Comparison of ENCODE assay signal across 28 cellular contexts in the genomic region with DNA sequence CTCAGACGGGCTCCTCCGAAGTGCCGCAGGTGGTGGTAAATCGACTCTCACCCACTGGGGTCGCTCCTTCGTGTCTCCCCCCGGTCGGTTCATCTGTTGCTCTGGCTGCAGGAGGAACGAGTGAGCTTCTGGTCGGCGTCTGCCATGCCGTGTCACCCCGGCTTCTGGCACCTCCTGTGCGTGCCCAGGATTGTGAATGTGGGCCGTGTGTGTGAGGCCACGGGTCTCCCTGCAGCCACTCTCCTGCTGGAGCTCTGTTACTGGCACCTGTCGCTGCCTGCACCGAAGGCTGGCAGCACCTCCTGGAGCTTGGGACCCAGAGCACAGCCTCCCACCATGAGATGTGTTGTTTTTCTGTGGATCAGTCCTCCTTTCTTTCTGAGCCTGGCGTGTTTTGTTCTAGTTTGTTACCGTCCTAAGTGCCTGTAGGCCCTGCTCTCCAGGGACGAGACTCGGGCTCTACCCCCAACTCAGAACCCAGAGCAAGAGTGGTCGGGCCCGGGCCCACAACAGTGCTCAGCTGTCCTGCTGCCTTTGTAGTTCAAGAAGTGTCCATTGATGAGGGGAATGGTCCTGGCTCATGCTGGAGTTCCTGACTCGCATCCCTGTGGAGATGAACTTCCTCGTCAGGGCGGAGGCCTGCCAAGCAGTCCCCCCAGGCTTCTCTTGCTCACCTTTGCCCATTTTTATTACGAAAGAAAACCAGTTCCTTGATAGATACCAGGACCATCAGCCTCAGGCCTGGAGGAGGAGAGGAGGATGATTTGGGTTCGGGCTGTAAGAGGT.
DNase-seq lines count a peak whose midpoint lies in the region; ATAC-seq and TF ChIP-seq lines count a peak whose summit lies in the region.
"Had no signal": no experiment of that assay in that cellular context is flagged by ENCODE, and none has a peak within 500 bp of the region (broad histone marks: within the 10 kb centered on the region; RNA-seq: fewer than 3 reads in every experiment).

No MANE protein-coding gene starts in this region.

- no peak for TF ChIP-seq CTCF in CD4-positive, alpha-beta T cell (IDR thresholded peaks at IDR 0.05)
- TF ChIP-seq CTCF in spleen (IDR thresholded peaks at IDR 0.05 in 8 of 11, conservative IDR thresholded peaks at IDR 0.05 in 3 of 11) (no peak), GM23338 (conservative IDR thresholded peaks at IDR 0.05; ENCODE audit: low read depth in 2 of 2) (no peak)

- no peak overlapping the region for H3K4me2 ChIP-seq in GM23338
- H3K4me2 ChIP-seq: BLaER1 treated with 17β-estradiol and CSF1 and Interleukin-3, amounts not matched to agents 10 nM and 100 nM had no signal

- H3K36me3 Mint-ChIP-seq in activated T-cell treated with anti-CD3 and anti-CD28 coated beads, Interleukin-2, amount 50 U/mL, for 72 hours (ENCODE audit: insufficient read depth in 2 of 2) = peaks cover 12 to 37% of the 10 kb centered on the region in 2 donors
- peaks cover 96% of the 10 kb centered on the region for H3K36me3 Mint-ChIP-seq in CD4-positive, alpha-beta T cell (ENCODE audit: low read depth)
- peaks cover 91% of the 10 kb centered on the region for H3K36me3 Mint-ChIP-seq in dendritic cell treated with granulocyte-macrophage colony-stimulating factor and Interleukin-4, amounts not matched to agents 40 ng/mL and 50 ng/mL, for 4 days (ENCODE audit: low read depth)
- H3K36me3 Mint-ChIP-seq in GM23338 (ENCODE audit: low read depth) = peaks cover 44% of the 10 kb centered on the region

- peaks cover 28% of the 10 kb centered on the region for H3K4me1 Mint-ChIP-seq in activated T-cell treated with anti-CD3 and anti-CD28 coated beads, Interleukin-2, amount 50 U/mL, for 72 hours (ENCODE audit: low read depth)
- H3K4me1 Mint-ChIP-seq in CD4-positive, alpha-beta T cell (ENCODE audit: low read depth) = peaks cover 66% of the 10 kb centered on the region
- peaks cover 37% of the 10 kb centered on the region for H3K4me1 Mint-ChIP-seq in dendritic cell treated with granulocyte-macrophage colony-stimulating factor and Interleukin-4, amounts not matched to agents 40 ng/mL and 50 ng/mL, for 4 days (ENCODE audit: low read depth)
- no peaks in the 10 kb centered on the region for H3K4me1 Mint-ChIP-seq in GM23338
- H3K4me1 Mint-ChIP-seq: H9 had no signal

- no peaks in the 10 kb centered on the region for H3K27me3 ChIP-seq in CD4-positive, alpha-beta T cell (ENCODE audit: control insufficient read depth, insufficient read depth, low read length)
- H3K27me3 ChIP-seq in spleen (replicated peaks in 1 of 7) (no peaks in the 10 kb centered on the region), GM23338 (ENCODE audit: insufficient read depth) (no peaks in the 10 kb centered on the region)
- H3K27me3 ChIP-seq: BLaER1 treated with 17β-estradiol and CSF1 and Interleukin-3, amounts not matched to agents 10 nM and 100 nM; Peyer's patch; SJCRH30 had no signal

- H3K36me3 ChIP-seq in spleen (peaks cover 7 to 100% (median 82%) of the 10 kb centered on the region in 6 donors), GM23338 (ENCODE audit: insufficient read depth) (peaks cover 10% of the 10 kb centered on the region)

- intact Hi-C loops in CD4-positive, alpha-beta T cell (cut with DNase I, micrococcal nuclease) = loop anchor here in 1 of 2 experiments (5.0 kb wide), 1 partner anchor 157 kb away; no protein-coding TSS in a partner anchor
- intact Hi-C loops in dendritic cell treated with granulocyte-macrophage colony-stimulating factor and Interleukin-4, amounts not matched to agents 40 ng/mL and 50 ng/mL, for 4 days (cut with micrococcal nuclease) = no loop called here
- intact Hi-C loops in spleen (cut with DNase I; ENCODE audit: low total_unique reads) = no loop called here

- H2AFZ ChIP-seq in GM23338 = no peak overlapping the region

- CTCF ChIA-PET in CD4-positive, alpha-beta T cell (lab: Charles Lee) = interaction anchor here (2.6 kb wide), 1 partner anchor 10 kb away, joined by 12 read pairs; no protein-coding TSS in a partner anchor

- no peak overlapping the region for H3K4me3 Mint-ChIP-seq in activated T-cell treated with anti-CD3 and anti-CD28 coated beads, Interleukin-2, amount 50 U/mL, for 72 hours
- H3K4me3 Mint-ChIP-seq in CD4-positive, alpha-beta T cell = no peak overlapping the region
- no peak overlapping the region for H3K4me3 Mint-ChIP-seq in dendritic cell treated with granulocyte-macrophage colony-stimulating factor and Interleukin-4, amounts not matched to agents 40 ng/mL and 50 ng/mL, for 4 days
- no peak overlapping the region for H3K4me3 Mint-ChIP-seq in GM23338
- H3K4me3 Mint-ChIP-seq: activated naive CD4-positive, alpha-beta T cell treated with anti-CD3 and anti-CD28 coated beads, Interleukin-2, amount 50 U/mL, for 24 hours; H9; stimulated activated naive CD8-positive, alpha-beta T cell treated with anti-CD3 and anti-CD28 coated beads, Interleukin-15, Interleukin-2, amounts not matched to agents 100 ng/mL and 50 ng/mL, for 24 hours had no signal

- H3K27me3 Mint-ChIP-seq in activated T-cell treated with anti-CD3 and anti-CD28 coated beads, Interleukin-2, amount 50 U/mL, for 72 hours (ENCODE audit: low read depth) = no peaks in the 10 kb centered on the region
- H3K27me3 Mint-ChIP-seq in CD4-positive, alpha-beta T cell = no peaks in the 10 kb centered on the region
- no peaks in the 10 kb centered on the region for H3K27me3 Mint-ChIP-seq in dendritic cell treated with granulocyte-macrophage colony-stimulating factor and Interleukin-4, amounts not matched to agents 40 ng/mL and 50 ng/mL, for 4 days
- H3K27me3 Mint-ChIP-seq in GM23338 (ENCODE audit: insufficient read depth, low read depth, poor library complexity) = no peaks in the 10 kb centered on the region
- H3K27me3 Mint-ChIP-seq: activated naive CD4-positive, alpha-beta T cell treated with anti-CD3 and anti-CD28 coated beads, Interleukin-2, amount 50 U/mL, for 24 hours; progenitor cell of endocrine pancreas; stimulated activated naive CD8-positive, alpha-beta T cell treated with anti-CD3 and anti-CD28 coated beads, Interleukin-15, Interleukin-2, amounts not matched to agents 100 ng/mL and 50 ng/mL, for 24 hours had no signal

- no peaks in the 10 kb centered on the region for H3K9me3 ChIP-seq in CD4-positive, alpha-beta T cell (ENCODE audit: control insufficient read depth, low read length)
- H3K9me3 ChIP-seq in spleen = no peaks in the 10 kb centered on the region
- H3K9me3 ChIP-seq: BLaER1 treated with 17β-estradiol and CSF1 and Interleukin-3, amounts not matched to agents 10 nM and 100 nM; Peyer's patch; SJCRH30; thoracic aorta had no signal

- H3K4me3 ChIP-seq in spleen (no peak overlapping the region), GM23338 (no peak overlapping the region)
- H3K4me3 ChIP-seq: BLaER1 treated with 17β-estradiol and CSF1 and Interleukin-3, amounts not matched to agents 10 nM and 100 nM; Peyer's patch; SJCRH30; thoracic aorta had no signal

- no peaks in the 10 kb centered on the region for H3K9me3 Mint-ChIP-seq in activated T-cell treated with anti-CD3 and anti-CD28 coated beads, Interleukin-2, amount 50 U/mL, for 72 hours
- H3K9me3 Mint-ChIP-seq in CD4-positive, alpha-beta T cell = no peaks in the 10 kb centered on the region
- H3K9me3 Mint-ChIP-seq in dendritic cell treated with granulocyte-macrophage colony-stimulating factor and Interleukin-4, amounts not matched to agents 40 ng/mL and 50 ng/mL, for 4 days = no peaks in the 10 kb centered on the region
- no peaks in the 10 kb centered on the region for H3K9me3 Mint-ChIP-seq in GM23338
- H3K9me3 Mint-ChIP-seq: activated naive CD4-positive, alpha-beta T cell treated with anti-CD3 and anti-CD28 coated beads, Interleukin-2, amount 50 U/mL, for 24 hours; H9; stimulated activated naive CD8-positive, alpha-beta T cell treated with anti-CD3 and anti-CD28 coated beads, Interleukin-15, Interleukin-2, amounts not matched to agents 100 ng/mL and 50 ng/mL, for 24 hours had no signal

- no peaks in the 10 kb centered on the region for H3K9me2 ChIP-seq in GM23338 (ENCODE audit: insufficient read depth)

- WGBS in spleen, 5 donors = 91 to 98% (median 96%) methylated on average over 29 of the region's 29 CpGs

- no peaks in the 10 kb centered on the region for H3F3A ChIP-seq in GM23338 (replicated peaks; ENCODE audit: low read depth)

- no peak overlapping the region for H3K27ac ChIP-seq in CD4-positive, alpha-beta T cell (ENCODE audit: low read depth, low read length)
- H3K27ac ChIP-seq in spleen = no peak overlapping the region
- no peak overlapping the region for H3K27ac ChIP-seq in GM23338 (ENCODE audit: low read depth)
- H3K27ac ChIP-seq: BLaER1 treated with 17β-estradiol and CSF1 and Interleukin-3, amounts not matched to agents 10 nM and 100 nM; epithelial cell of prostate; Peyer's patch; SJCRH30; thoracic aorta had no signal

- no peak for DNase-seq in activated T-cell treated with anti-CD3 and anti-CD28 coated beads, Interleukin-2, amount 50 U/mL, for 72 hours
- DNase-seq in activated T-cell treated with anti-CD3 and anti-CD28 coated beads for 4 hours (no peak), spleen (peak; percentile 51), GM23338 (ENCODE audit: low spot score) (no peak)
- DNase-seq in CD4-positive, alpha-beta T cell = no peak
- DNase-seq: ACHN; amygdala; Calu3; DND-41; effector CD4-positive, alpha-beta T cell; glutamatergic neuron; H9; KG1; MM.1S; NCI-H1417; NCI-H2081; NCI-H226; NCI-H69; SJCRH30 had no signal

- no peaks in the 10 kb centered on the region for H3K79me2 ChIP-seq in GM23338 (replicated peaks; ENCODE audit: insufficient read depth)

- H4K20me1 ChIP-seq in GM23338 (replicated peaks; ENCODE audit: insufficient read depth) = peaks cover 17% of the 10 kb centered on the region

- no peak for ATAC-seq in activated T-cell treated with anti-CD3 and anti-CD28 coated beads, Interleukin-2, amount 50 U/mL, for 72 hours (replicated peaks in 1 of 2)
- ATAC-seq in CD4-positive, alpha-beta T cell (ENCODE audit: poor library complexity) = no peak
- ATAC-seq in HG03457 (IDR thresholded peaks at IDR 0.05; ENCODE audit: unreplicated experiment) = no peak
- ATAC-seq in GM23338 = no peak

- H3K4me1 ChIP-seq in spleen (peaks cover 16 to 57% (median 34%) of the 10 kb centered on the region in 6 donors), GM23338 (ENCODE audit: insufficient read depth) (no peaks in the 10 kb centered on the region)

- H3K27ac Mint-ChIP-seq in activated T-cell treated with anti-CD3 and anti-CD28 coated beads, Interleukin-2, amount 50 U/mL, for 72 hours = peak overlapping the region; percentile 10
- H3K27ac Mint-ChIP-seq in CD4-positive, alpha-beta T cell = peak overlapping the region; percentile 17
- peak overlapping the region; percentile 21 for H3K27ac Mint-ChIP-seq in dendritic cell treated with granulocyte-macrophage colony-stimulating factor and Interleukin-4, amounts not matched to agents 40 ng/mL and 50 ng/mL, for 4 days
- H3K27ac Mint-ChIP-seq in GM23338 = no peak overlapping the region
- H3K27ac Mint-ChIP-seq: activated naive CD4-positive, alpha-beta T cell treated with anti-CD3 and anti-CD28 coated beads, Interleukin-2, amount 50 U/mL, for 24 hours; progenitor cell of endocrine pancreas; stimulated activated naive CD8-positive, alpha-beta T cell treated with anti-CD3 and anti-CD28 coated beads, Interleukin-15, Interleukin-2, amounts not matched to agents 100 ng/mL and 50 ng/mL, for 24 hours had no signal

- no peak for TF ChIP-seq POLR2A in spleen (IDR thresholded peaks at IDR 0.05)

- POLR2A ChIA-PET in CD4-positive, alpha-beta T cell (lab: Charles Lee) = interaction anchor here (0.6 to 1.6 kb wide), 3 partner anchors 8 to 51 kb away, joined by 3 to 4 read pairs (median 3); no protein-coding TSS in a partner anchor
